29 cellular contexts compared by ENCODE assay signal in the genomic region with DNA sequence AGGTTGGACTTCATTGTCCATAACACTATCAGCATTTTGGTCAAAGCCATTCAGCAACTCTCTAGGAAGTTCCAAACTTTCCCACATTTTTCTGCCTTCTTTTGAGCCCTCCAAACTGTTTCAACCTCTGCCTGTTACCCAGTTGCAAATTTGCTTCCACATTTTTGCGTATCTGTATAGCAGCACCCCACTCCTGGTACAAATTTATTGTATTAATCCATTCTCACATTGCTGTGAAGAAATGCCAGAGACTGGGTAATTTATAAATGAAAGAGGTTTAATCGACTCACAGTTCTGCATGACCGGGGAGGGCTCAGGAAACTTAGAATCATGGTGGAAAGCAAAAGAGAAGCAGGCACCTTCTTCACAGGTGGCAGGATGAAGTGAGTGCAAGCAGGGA.
"Had no signal": no experiment of that assay in that cellular context is flagged by ENCODE, and none has a peak within 500 bp of the region (broad histone marks: within the 10 kb centered on the region; RNA-seq: fewer than 3 reads in every experiment).

No MANE protein-coding gene starts in this region.

- H3K9me3 ChIP-seq: suprapubic skin, testis, thyroid gland, upper lobe of right lung, vagina had no signal

- H3K27me3 ChIP-seq: stomach, suprapubic skin, testis, thyroid gland, tibial artery, tibial nerve, transverse colon, upper lobe of left lung, upper lobe of right lung, uterus, vagina had no signal

- DNase-seq: stimulated activated CD4-positive, alpha-beta T cell treated with anti-CD3 and anti-CD28 coated beads, Interleukin-2, amount 100 ng/mL, for 48 hours; stimulated activated CD4-positive, alpha-beta T cell treated with anti-CD3 and anti-CD28 coated beads, Interleukin-4, amount 100 ng/mL, for 1 hour; stimulated activated CD4-positive, alpha-beta T cell treated with anti-CD3 and anti-CD28 coated beads, Interleukin-4, amount 100 ng/mL, for 24 hours; stimulated activated CD4-positive, alpha-beta T cell treated with anti-CD3 and anti-CD28 coated beads, Interleukin-4, amount 100 ng/mL, for 4 hours; stimulated activated CD8-positive, alpha-beta memory T cell treated with anti-CD3 and anti-CD28 coated beads, Interleukin-4, amount 100 ng/mL, for 48 hours; stimulated activated naive B cell treated with anti-CD40 and anti-IgM and Interleukin-4, amounts not matched to agents 10 μg/mL and 1 μg/mL and 100 μg/mL, for 72 hours; stimulated activated naive CD4-positive, alpha-beta T cell; stimulated activated naive CD4-positive, alpha-beta T cell treated with Interleukin-2 at 50 U/mL for 16 hours; stimulated activated naive CD8-positive, alpha-beta T cell treated with anti-CD3 and anti-CD28 coated beads, Interleukin-15, amount 100 ng/mL, for 72 hours; stimulated activated naive CD8-positive, alpha-beta T cell treated with anti-CD3 and anti-CD28 coated beads, Interleukin-15, Interleukin-2, amounts not matched to agents 100 U/mL and 50 U/mL, for 24 hours; stomach; substantia nigra; testis; thyroid gland; tibial artery; transverse colon; trophoblast cell; upper lobe of left lung; upper lobe of right lung; uterus had no signal

- H3K36me3 Mint-ChIP-seq: stimulated activated effector memory CD8-positive, alpha-beta T cell treated with anti-CD3 and anti-CD28 coated beads, Interleukin-12 subunit alpha, Interleukin-12 subunit beta, amount 100 ng/mL, for 72 hours had no signal

- H3K27ac ChIP-seq: stomach, suprapubic skin, testis, thoracic aorta, thyroid gland, tibial artery, tibial nerve, transverse colon, upper lobe of left lung, upper lobe of right lung, uterus, vagina had no signal

- H3K4me1 ChIP-seq: stomach, suprapubic skin, testis, thyroid gland, tibial nerve, transverse colon, upper lobe of left lung, upper lobe of right lung, uterus, vagina had no signal

- H3K27me3 Mint-ChIP-seq: stimulated activated memory B cell treated with anti-CD40 and anti-IgM and Interleukin-4, amounts not matched to agents 10 μg/mL and 1 μg/mL and 100 μg/mL, for 72 hours; stimulated activated naive B cell treated with anti-CD40 and anti-IgM and Interleukin-4, amounts not matched to agents 10 μg/mL and 1 μg/mL and 100 μg/mL, for 72 hours; stimulated activated naive CD8-positive, alpha-beta T cell treated with anti-CD3 and anti-CD28 coated beads, Interleukin-15, amount 100 ng/mL, for 72 hours; stimulated activated naive CD8-positive, alpha-beta T cell treated with anti-CD3 and anti-CD28 coated beads, Interleukin-15, Interleukin-2, amounts not matched to agents 100 ng/mL and 50 ng/mL, for 24 hours; type B pancreatic cell had no signal

- ATAC-seq: stimulated activated effector memory CD8-positive, alpha-beta T cell treated with anti-CD3 and anti-CD28 coated beads, Interleukin-12 subunit alpha, Interleukin-12 subunit beta, amount 100 ng/mL, for 72 hours; stimulated activated memory B cell treated with anti-CD40 and anti-IgM and Interleukin-4, amounts not matched to agents 10 μg/mL and 1 μg/mL and 100 μg/mL, for 72 hours; stimulated activated naive B cell treated with anti-CD40 and anti-IgM and Interleukin-4, amounts not matched to agents 10 μg/mL and 1 μg/mL and 100 μg/mL, for 72 hours; stimulated activated naive CD8-positive, alpha-beta T cell treated with anti-CD3 and anti-CD28 coated beads, Interleukin-15, amount 100 ng/mL, for 72 hours; stimulated activated naive CD8-positive, alpha-beta T cell treated with anti-CD3 and anti-CD28 coated beads, Interleukin-15, Interleukin-2, amounts not matched to agents 100 U/mL and 50 U/mL, for 24 hours; upper lobe of right lung had no signal

- H3K36me3 ChIP-seq: stomach, suprapubic skin, thoracic aorta, thyroid gland, transverse colon, upper lobe of left lung, upper lobe of right lung, uterus, vagina had no signal

- H3K27ac Mint-ChIP-seq: stimulated activated effector memory CD8-positive, alpha-beta T cell treated with anti-CD3 and anti-CD28 coated beads, Interleukin-12 subunit alpha, Interleukin-12 subunit beta, amount 100 ng/mL, for 72 hours; stimulated activated memory B cell treated with anti-CD40 and anti-IgM and Interleukin-4, amounts not matched to agents 10 μg/mL and 1 μg/mL and 100 μg/mL, for 72 hours; stimulated activated naive B cell treated with anti-CD40 and anti-IgM and Interleukin-4, amounts not matched to agents 10 μg/mL and 1 μg/mL and 100 μg/mL, for 72 hours; stimulated activated naive CD8-positive, alpha-beta T cell treated with anti-CD3 and anti-CD28 coated beads, Interleukin-15, amount 100 ng/mL, for 72 hours; stimulated activated naive CD8-positive, alpha-beta T cell treated with anti-CD3 and anti-CD28 coated beads, Interleukin-15, Interleukin-2, amounts not matched to agents 100 ng/mL and 50 ng/mL, for 24 hours; type B pancreatic cell had no signal

- H3K4me1 Mint-ChIP-seq: stimulated activated effector memory CD8-positive, alpha-beta T cell treated with anti-CD3 and anti-CD28 coated beads, Interleukin-12 subunit alpha, Interleukin-12 subunit beta, amount 100 ng/mL, for 72 hours; stimulated activated memory B cell treated with anti-CD40 and anti-IgM and Interleukin-4, amounts not matched to agents 10 μg/mL and 1 μg/mL and 100 μg/mL, for 72 hours; stimulated activated naive B cell treated with anti-CD40 and anti-IgM and Interleukin-4, amounts not matched to agents 10 μg/mL and 1 μg/mL and 100 μg/mL, for 72 hours; stimulated activated naive CD8-positive, alpha-beta T cell treated with anti-CD3 and anti-CD28 coated beads, Interleukin-15, amount 100 ng/mL, for 72 hours had no signal

- H3K4me3 ChIP-seq: stomach, suprapubic skin, testis, thoracic aorta, thyroid gland, tibial artery, tibial nerve, transverse colon, upper lobe of left lung, upper lobe of right lung, uterus, vagina had no signal

- FAIRE-seq: urothelium cell line had no signal

- H3K4me3 Mint-ChIP-seq: stimulated activated effector memory CD8-positive, alpha-beta T cell treated with anti-CD3 and anti-CD28 coated beads, Interleukin-12 subunit alpha, Interleukin-12 subunit beta, amount 100 ng/mL, for 72 hours; stimulated activated memory B cell treated with anti-CD40 and anti-IgM and Interleukin-4, amounts not matched to agents 10 μg/mL and 1 μg/mL and 100 μg/mL, for 72 hours; stimulated activated naive B cell treated with anti-CD40 and anti-IgM and Interleukin-4, amounts not matched to agents 10 μg/mL and 1 μg/mL and 100 μg/mL, for 72 hours; stimulated activated naive CD8-positive, alpha-beta T cell treated with anti-CD3 and anti-CD28 coated beads, Interleukin-15, amount 100 ng/mL, for 72 hours; stimulated activated naive CD8-positive, alpha-beta T cell treated with anti-CD3 and anti-CD28 coated beads, Interleukin-15, Interleukin-2, amounts not matched to agents 100 ng/mL and 50 ng/mL, for 24 hours; type B pancreatic cell had no signal
